16 cellular contexts compared by ENCODE assay signal in the genomic region with DNA sequence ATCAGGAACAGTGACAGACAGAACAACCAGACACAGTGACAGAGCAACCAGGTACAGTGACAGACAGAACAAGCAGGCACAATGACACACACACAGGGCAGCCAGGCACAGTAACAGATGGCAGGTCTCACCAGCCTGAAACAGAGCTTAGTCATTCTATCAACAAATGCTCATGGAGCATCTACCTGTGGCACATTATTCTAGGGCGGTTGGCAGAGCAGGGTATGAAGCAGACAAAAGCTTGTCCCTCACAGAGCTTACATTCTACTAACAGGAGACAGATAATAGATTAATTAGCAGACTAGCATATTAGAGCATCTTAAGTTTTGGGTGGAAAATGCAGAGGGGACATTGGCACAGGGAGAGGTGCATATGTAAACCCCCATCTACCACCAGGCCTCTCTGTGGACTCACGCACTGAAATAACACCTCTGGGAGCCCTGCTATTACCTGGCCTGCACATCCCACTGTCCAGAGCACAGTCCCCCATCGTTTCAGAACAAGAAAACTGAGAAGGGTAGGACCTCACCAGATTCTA.
"Had no signal": no experiment of that assay in that cellular context is flagged by ENCODE, and none has a peak within 500 bp of the region (broad histone marks: within the 10 kb centered on the region; RNA-seq: fewer than 3 reads in every experiment).

No MANE protein-coding gene starts in this region.

- DNase-seq: activated gamma-delta T cell treated with Interleukin-2 at 50 U/mL for 16 hours; activated T-cell treated with anti-CD3 and anti-CD28 coated beads, Interleukin-2, amount 50 U/mL, for 4 hours; effector CD8-positive, alpha-beta T cell; hippocampal formation; left cardiac atrium; naive thymus-derived CD4-positive, alpha-beta T cell; spleen; stimulated activated CD4-positive, alpha-beta T cell treated with anti-CD3 and anti-CD28 coated beads, Interleukin-1b, Interleukin-23, amount 100 ng/mL, for 48 hours; stimulated activated naive B cell treated with anti-CD40 and anti-IgM and Interleukin-4, amounts not matched to agents 10 μg/mL and 1 μg/mL and 100 μg/mL, for 72 hours had no signal

- ATAC-seq: activated CD4-positive, CD25-positive, alpha-beta regulatory T cell treated with anti-CD3 and anti-CD28 coated beads, Interleukin-2, amount 50 U/mL, for 24 hours; activated T-cell treated with anti-CD3 and anti-CD28 coated beads, Interleukin-2, amount 50 U/mL, for 4 hours; left cardiac atrium; naive thymus-derived CD4-positive, alpha-beta T cell; sciatic nerve had no signal

- H3K36me3 ChIP-seq: spleen, suprapubic skin, upper lobe of left lung had no signal

- H3K4me1 Mint-ChIP-seq: stimulated activated naive B cell treated with anti-CD40 and anti-IgM and Interleukin-4, amounts not matched to agents 10 μg/mL and 1 μg/mL and 100 μg/mL, for 72 hours had no signal

- H3K4me3 ChIP-seq: spleen, suprapubic skin, upper lobe of left lung had no signal

- H3K27ac ChIP-seq: epithelial cell of prostate, spleen, suprapubic skin, upper lobe of left lung had no signal

- H3K9me3 ChIP-seq: suprapubic skin had no signal

- H3K4me3 Mint-ChIP-seq: activated T-cell treated with anti-CD3 and anti-CD28 coated beads, Interleukin-2, amount 50 U/mL, for 4 hours; naive thymus-derived CD4-positive, alpha-beta T cell; stimulated activated naive B cell treated with anti-CD40 and anti-IgM and Interleukin-4, amounts not matched to agents 10 μg/mL and 1 μg/mL and 100 μg/mL, for 72 hours; T-helper 2 cell treated with Interferon-gamma antibody and Interleukin-4, amounts not matched to agents 5 μg/mL and 100 μg/mL, for 36 hours had no signal

- H3K27me3 ChIP-seq: suprapubic skin, upper lobe of left lung had no signal

- H3K4me1 ChIP-seq: spleen, suprapubic skin, upper lobe of left lung had no signal

- H3K27ac Mint-ChIP-seq: naive thymus-derived CD4-positive, alpha-beta T cell; progenitor cell of endocrine pancreas; stimulated activated naive B cell treated with anti-CD40 and anti-IgM and Interleukin-4, amounts not matched to agents 10 μg/mL and 1 μg/mL and 100 μg/mL, for 72 hours; T-helper 2 cell treated with Interferon-gamma antibody and Interleukin-4, amounts not matched to agents 5 μg/mL and 100 μg/mL, for 36 hours had no signal
